In the genomic region with DNA sequence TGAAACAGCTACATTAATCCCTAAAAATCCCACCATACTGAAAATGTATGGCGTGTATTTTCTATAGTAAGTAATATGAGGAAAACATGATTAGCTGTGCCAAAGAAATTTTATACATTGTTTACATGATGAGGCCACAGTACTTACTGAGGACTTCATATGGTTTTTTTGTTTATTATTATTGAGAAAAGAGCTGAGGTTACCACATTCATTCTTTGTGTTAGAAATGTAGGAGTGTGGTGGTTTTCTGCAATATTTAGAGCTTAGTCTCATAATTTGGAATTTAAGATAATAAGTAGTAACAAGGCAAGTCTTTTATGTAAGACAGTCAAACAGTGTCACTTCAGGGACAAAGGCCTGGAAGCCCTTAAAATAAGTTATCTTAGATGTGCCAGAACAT, we compare ENCODE assay signal across 13 cellular contexts. TPM values are rescaled to one million over a fixed set of nuclear protein-coding genes. Genes with fewer than 3 reads are reported as not detected.
DNase-seq lines count a peak whose midpoint lies in the region; ATAC-seq and TF ChIP-seq lines count a peak whose summit lies in the region.
"Had no signal": no experiment of that assay in that cellular context is flagged by ENCODE, and none has a peak within 500 bp of the region (broad histone marks: within the 10 kb centered on the region; RNA-seq: fewer than 3 reads in every experiment).

No MANE protein-coding gene starts in this region.

- H3K4me1 ChIP-seq in adipocyte (ENCODE audit: control insufficient read depth, insufficient read depth, low read length) (no peaks in the 10 kb centered on the region), mesenchymal stem cell (ENCODE audit: control insufficient read depth, insufficient read depth, low read depth, low read length) (no peaks in the 10 kb centered on the region), foreskin keratinocyte (no peaks in the 10 kb centered on the region)

- H3K36me3 ChIP-seq in adipocyte (ENCODE audit: control insufficient read depth, insufficient read depth, low read length, severe bottlenecking) (peaks cover 5% of the 10 kb centered on the region), mesenchymal stem cell (ENCODE audit: control insufficient read depth in 1 of 2, insufficient read depth in 2 of 2, low read depth in 1 of 2, low read length in 2 of 2) (peaks cover 0 to 13% of the 10 kb centered on the region in 2 experiments)

- no peaks in the 10 kb centered on the region for H3K79me1 ChIP-seq in mesenchymal stem cell (replicated peaks; ENCODE audit: low read length, poor library complexity, severe bottlenecking)

- no peak overlapping the region for H3K4me2 ChIP-seq in mesenchymal stem cell (ENCODE audit: low read length, poor library complexity, severe bottlenecking)
- H3K4me2 ChIP-seq: GM23338 had no signal

- 100% methylated on average over 1 of the region's 1 CpG for WGBS in mesenchymal stem cell

- H3K9me3 ChIP-seq in adipocyte (ENCODE audit: control insufficient read depth, low read length), result no peaks in the 10 kb centered on the region
- peaks cover 5% of the 10 kb centered on the region for H3K9me3 ChIP-seq in mesenchymal stem cell (ENCODE audit: control insufficient read depth, low read length)

- H2BK12ac ChIP-seq in mesenchymal stem cell (ENCODE audit: low read length in 2 of 2), result no peak overlapping the region

- no peak overlapping the region for H2AK5ac ChIP-seq in mesenchymal stem cell (ENCODE audit: low read length, severe bottlenecking)

- H3K27me3 ChIP-seq in adipocyte (replicated peaks; ENCODE audit: control insufficient read depth, insufficient read depth, low read length) (no peaks in the 10 kb centered on the region), mesenchymal stem cell (ENCODE audit: control insufficient read depth in 1 of 2, insufficient read depth in 1 of 2, low read length in 2 of 2) (no peaks in the 10 kb centered on the region), foreskin keratinocyte (no peaks in the 10 kb centered on the region)

- no peak for TF ChIP-seq CTCF in foreskin keratinocyte (conservative IDR thresholded peaks at IDR 0.05)

- no peak overlapping the region for H4K91ac ChIP-seq in mesenchymal stem cell (ENCODE audit: low read length)

- no peak overlapping the region for H2BK15ac ChIP-seq in mesenchymal stem cell (ENCODE audit: low read depth, poor library complexity, severe bottlenecking)

- no peak overlapping the region for H3K14ac ChIP-seq in mesenchymal stem cell (ENCODE audit: low read length in 2 of 2)

- no peak overlapping the region for H3K18ac ChIP-seq in mesenchymal stem cell (ENCODE audit: low read depth in 1 of 2, low read length in 2 of 2)

- H2AFZ ChIP-seq in mesenchymal stem cell (ENCODE audit: low read depth, low read length), result no peak overlapping the region
- H2AFZ ChIP-seq: GM23338 had no signal

- no peak overlapping the region for H2BK5ac ChIP-seq in mesenchymal stem cell (ENCODE audit: low read depth, low read length, poor library complexity, severe bottlenecking)

- H4K8ac ChIP-seq in mesenchymal stem cell (ENCODE audit: low read length), result no peak overlapping the region

- H3K27ac ChIP-seq in mesenchymal stem cell (ENCODE audit: low read length, poor library complexity, severe bottlenecking) (no peak overlapping the region), foreskin keratinocyte (no peak overlapping the region)
- H3K27ac ChIP-seq: C4-2B had no signal

- H3K9ac ChIP-seq in adipocyte (ENCODE audit: low read length) (no peak overlapping the region), mesenchymal stem cell (ENCODE audit: low read length) (no peak overlapping the region)

- H3K4me3 ChIP-seq in adipocyte (ENCODE audit: low read length) (no peak overlapping the region), mesenchymal stem cell (ENCODE audit: insufficient read depth in 1 of 2, low read depth in 1 of 2, low read length in 2 of 2) (no peak overlapping the region)
- H3K4me3 ChIP-seq: GM23338 had no signal

- no peak overlapping the region for H2BK120ac ChIP-seq in mesenchymal stem cell (ENCODE audit: low read depth, low read length)

- no peak for ATAC-seq in HG03469 (IDR thresholded peaks at IDR 0.05; ENCODE audit: unreplicated experiment)
- no peak for ATAC-seq in foreskin keratinocyte
- no peak for ATAC-seq in HG02759 (IDR thresholded peaks at IDR 0.05; ENCODE audit: unreplicated experiment)
- ATAC-seq: GM23338 had no signal

- no peak overlapping the region for H3K23ac ChIP-seq in mesenchymal stem cell (ENCODE audit: low read length in 2 of 2)

- DNase-seq in H4 (ENCODE audit: low spot score) (peak; percentile 54), adipocyte (ENCODE audit: low read depth) (peak; percentile 46), fibroblast of gingiva (ENCODE audit: low read depth) (peak; percentile 32), mesenchymal stem cell (peak; percentile 18), foreskin keratinocyte (no peak)
- DNase-seq: CD4-positive, alpha-beta memory T cell; DMS79; EL; H9 had no signal

- H3K4ac ChIP-seq in mesenchymal stem cell (ENCODE audit: low read depth in 1 of 2, low read length in 2 of 2), result no peak overlapping the region

RNA-seq across cellular contexts. Expression of a gene that starts 45.0 kb away (rescaled TPM):
- total RNA-seq in H4 (2014; rRNA removed; shearing (Covaris generic)), result 15.4 and 38.4 TPM in 2 replicates
- 9.6 TPM for polyA plus RNA-seq in mesenchymal stem cell (2013, experiment 1 of 2)
- polyA plus RNA-seq in mesenchymal stem cell (2013, experiment 2 of 2), result 10.2 TPM
- total RNA-seq in foreskin keratinocyte, result 11.4 and 12.7 TPM in 2 replicates
- 3.4 and 4.5 TPM in 2 replicates for polyA plus RNA-seq in foreskin keratinocyte

RNA-seq across cellular contexts. Expression of a gene that starts 45.2 kb away (rescaled TPM):
- total RNA-seq in H4 (2014; rRNA removed; shearing (Covaris generic)), result 77.7 and 87.3 TPM in 2 replicates
- polyA plus RNA-seq in mesenchymal stem cell (2013, experiment 1 of 2), result 14.2 TPM
- polyA plus RNA-seq in mesenchymal stem cell (2013, experiment 2 of 2), result 14.5 TPM
- 35.3 and 44.1 TPM in 2 replicates for total RNA-seq in foreskin keratinocyte
- polyA plus RNA-seq in foreskin keratinocyte, result 12.7 and 17.9 TPM in 2 replicates

Comparison
In these comparisons a context has a peak if more than half of its experiments do, and no peak if none do; other contexts are left out.
1. DNase-seq: peak in H4 (single experiment), adipocyte (single experiment), fibroblast of gingiva (single experiment) and mesenchymal stem cell (single experiment); none in foreskin keratinocyte (0 of 2).